Comparison of ENCODE assay signal across 6 cellular contexts in the genomic region with DNA sequence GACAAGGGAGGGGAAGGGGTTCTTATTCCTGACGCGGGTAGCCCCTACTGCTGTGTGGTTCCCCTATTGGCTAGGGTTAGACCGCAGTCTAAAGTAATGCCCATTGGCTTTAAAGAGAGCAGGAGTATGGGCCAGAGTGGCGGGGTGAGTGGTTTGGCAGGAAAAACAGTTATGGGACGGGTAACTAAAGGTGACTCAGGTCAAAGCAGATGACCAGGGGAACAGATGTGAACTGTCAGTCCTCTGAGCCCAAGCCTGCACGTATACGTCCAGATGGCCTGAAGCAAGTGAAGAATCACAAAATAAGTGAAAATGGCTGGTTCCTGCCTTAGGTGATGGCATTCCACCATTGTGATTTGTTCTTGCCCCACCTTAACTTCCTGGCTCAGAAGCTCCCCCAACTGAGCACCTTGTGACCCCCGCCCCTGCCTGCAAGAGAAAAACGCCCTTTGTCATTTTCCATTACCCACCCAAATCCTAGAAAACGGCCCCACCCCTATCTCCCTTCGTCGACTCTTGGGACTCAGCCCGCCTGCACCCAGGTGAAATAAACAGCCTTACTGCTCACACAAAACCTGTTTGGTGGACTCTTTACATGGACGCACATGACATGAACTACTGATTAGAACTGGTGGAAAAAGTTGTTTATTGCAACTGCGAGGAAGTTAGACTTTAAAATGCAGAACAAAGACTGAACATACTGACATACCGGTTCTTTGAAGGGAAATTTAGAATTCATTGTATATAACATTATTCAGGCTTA. TPM values are rescaled to one million over a fixed set of nuclear protein-coding genes. Genes with fewer than 3 reads are reported as not detected.
A peak's percentile ranks its signal among the peaks of the same experiment; 100 is the strongest.
DNase-seq lines count a peak whose midpoint lies in the region; ATAC-seq and TF ChIP-seq lines count a peak whose summit lies in the region.

No MANE protein-coding gene starts in this region.

- no peak for DNase-seq in CD4-positive, CD25-positive, alpha-beta regulatory T cell
- DNase-seq in RPMI8226 (peak; percentile 68), foreskin fibroblast (peak in 1 of 2 donors; percentile 14), substantia nigra (lab: John Stamatoyannopoulos, UW) (peak in 1 of 49 donors; percentile 4), KBM-7 (no peak)

- H3K9me3 Mint-ChIP-seq in CD4-positive, CD25-positive, alpha-beta regulatory T cell: no peaks in the 10 kb centered on the region

- H3K4me1 Mint-ChIP-seq in CD4-positive, CD25-positive, alpha-beta regulatory T cell: peaks cover 0 to 34% (median 9%) of the 10 kb centered on the region in 4 donors

- H3K27ac Mint-ChIP-seq in CD4-positive, CD25-positive, alpha-beta regulatory T cell: peak overlapping the region; percentile 90 to 94 (median 90)

- peak overlapping the region; percentile 82 for H3K27ac ChIP-seq in CD4-positive, CD25-positive, alpha-beta regulatory T cell (ENCODE audit: insufficient read depth, low read length, poor library complexity, severe bottlenecking)
- H3K27ac ChIP-seq in substantia nigra (ENCODE audit: low read depth, low read length, poor library complexity, severe bottlenecking): peak overlapping the region; percentile 44

- H3K4me1 ChIP-seq in CD4-positive, CD25-positive, alpha-beta regulatory T cell (ENCODE audit: control insufficient read depth, insufficient read depth, low read length, poor library complexity, severe bottlenecking): peaks cover 15% of the 10 kb centered on the region

- in situ Hi-C loops in KBM-7 (cut with MboI; ENCODE audit: low pct_unique_long_range_greater_than_20kb, low sequenced_read_pairs): no loop called here

- peak overlapping the region; percentile 97 for H3K4me3 ChIP-seq in CD4-positive, CD25-positive, alpha-beta regulatory T cell (ENCODE audit: low read depth, low read length)
- peak overlapping the region; percentile 72 to 87 for H3K4me3 ChIP-seq in foreskin fibroblast (ENCODE audit: low read depth in 1 of 2, low read length in 2 of 2)

- TF ChIP-seq CTCF in foreskin fibroblast (IDR thresholded peaks at IDR 0.05; ENCODE audit: low read depth, low read length): no peak

- ATAC-seq in CD4-positive, CD25-positive, alpha-beta regulatory T cell (ENCODE audit: low read depth in 2 of 2): no peak
- ATAC-seq in HG03025 (IDR thresholded peaks at IDR 0.05; ENCODE audit: low FRiP score, unreplicated experiment): no peak

- H3K27me3 ChIP-seq in CD4-positive, CD25-positive, alpha-beta regulatory T cell (ENCODE audit: control insufficient read depth, insufficient read depth, low read length): no peaks in the 10 kb centered on the region

- no peaks in the 10 kb centered on the region for H3K36me3 ChIP-seq in CD4-positive, CD25-positive, alpha-beta regulatory T cell (ENCODE audit: control insufficient read depth, insufficient read depth, low read length)

- no peaks in the 10 kb centered on the region for H3K27me3 Mint-ChIP-seq in CD4-positive, CD25-positive, alpha-beta regulatory T cell

- H3K36me3 Mint-ChIP-seq in CD4-positive, CD25-positive, alpha-beta regulatory T cell: no peaks in the 10 kb centered on the region

- H3K4me3 Mint-ChIP-seq in CD4-positive, CD25-positive, alpha-beta regulatory T cell: peak overlapping the region; percentile 83 to 89 (median 86)

- H3K9me3 ChIP-seq in CD4-positive, CD25-positive, alpha-beta regulatory T cell (ENCODE audit: control insufficient read depth in 2 of 2, low read length in 2 of 2): no peaks in the 10 kb centered on the region

RNA-seq across cellular contexts. Expression of a gene that starts 0.8 kb away (rescaled TPM):
- 39.4 TPM for total RNA-seq in CD4-positive, CD25-positive, alpha-beta regulatory T cell
- 1 to 10 TPM; 2.3 to 5.2 (median 3.0) TPM for polyA plus RNA-seq in CD4-positive, CD25-positive, alpha-beta regulatory T cell

RNA-seq across cellular contexts. Expression of a gene that starts 21.3 kb away (rescaled TPM):
- 3.4 TPM for total RNA-seq in CD4-positive, CD25-positive, alpha-beta regulatory T cell
- polyA plus RNA-seq in CD4-positive, CD25-positive, alpha-beta regulatory T cell: 1 to 10 TPM in 3 of 4 donors, under 1 TPM in 1; 0.65 to 4.2 (median 2.3) TPM

RNA-seq across cellular contexts. Expression of a gene that starts 35.3 kb away (rescaled TPM):
- total RNA-seq in CD4-positive, CD25-positive, alpha-beta regulatory T cell: not detected
- not detected for polyA plus RNA-seq in CD4-positive, CD25-positive, alpha-beta regulatory T cell

RNA-seq across cellular contexts. Expression of a gene that starts 41.2 kb away (rescaled TPM):
- total RNA-seq in CD4-positive, CD25-positive, alpha-beta regulatory T cell: 20.0 TPM
- 1 to 10 TPM; 6.2 to 8.1 (median 7.5) TPM for polyA plus RNA-seq in CD4-positive, CD25-positive, alpha-beta regulatory T cell

RNA-seq across cellular contexts. Expression of a gene that starts 49.7 kb away (rescaled TPM):
- not detected for total RNA-seq in CD4-positive, CD25-positive, alpha-beta regulatory T cell
- polyA plus RNA-seq in CD4-positive, CD25-positive, alpha-beta regulatory T cell: under 1 TPM in 1 of 4 donors, not detected in 3; 0.14 TPM
